In the genomic region with DNA sequence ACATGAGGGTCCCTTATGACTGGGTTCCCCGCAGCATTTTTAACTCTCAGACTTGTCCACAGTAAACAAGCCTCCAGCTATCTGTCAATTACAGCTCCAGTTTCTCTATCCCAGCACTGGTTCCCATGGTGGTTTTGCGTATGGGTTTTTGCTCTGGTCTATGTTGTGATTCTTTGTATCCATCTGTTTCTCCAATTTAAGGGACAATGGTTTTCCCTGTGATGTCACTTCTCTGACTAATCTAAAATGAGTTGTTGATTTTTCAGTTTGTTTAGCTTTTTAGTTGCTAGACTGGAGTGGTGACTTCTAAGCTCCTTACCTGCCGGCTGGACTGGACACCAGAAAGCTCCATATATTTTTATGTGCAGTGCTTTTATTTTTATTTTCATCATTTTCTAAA, we compare ENCODE assay signal across 21 cellular contexts.
"Had no signal": no experiment of that assay in that cellular context is flagged by ENCODE, and none has a peak within 500 bp of the region (broad histone marks: within the 10 kb centered on the region; RNA-seq: fewer than 3 reads in every experiment).

No MANE protein-coding gene starts in this region.

- H3K9me3 ChIP-seq: lower lobe of right lung, testis, vagina had no signal

- DNase-seq: activated CD4-positive, alpha-beta T cell treated with anti-CD3 and anti-CD28 coated beads, Interleukin-2, amount 50 U/mL, for 4 hours; activated naive CD4-positive, alpha-beta T cell treated with Interleukin-2 at 50 U/mL for 16 hours; activated naive CD8-positive, alpha-beta T cell treated with anti-CD3 and anti-CD28 coated beads for 36 hours; activated T-cell treated with anti-CD3 and anti-CD28 coated beads, Interleukin-2, amount 50 U/mL, for 48 hours; cortex of kidney; endodermal cell; foreskin fibroblast; lower lobe of right lung; mesendoderm; naive B cell; occipital lobe; posterior cingulate gyrus; stimulated activated CD4-positive, alpha-beta T cell treated with anti-CD3 and anti-CD28 coated beads, Interleukin-4, amount 100 ng/mL, for 1 hour; stimulated activated naive CD4-positive, alpha-beta T cell; testis had no signal

- H3K36me3 ChIP-seq: cardiac muscle cell, lower lobe of right lung, vagina had no signal

- H3K4me3 ChIP-seq: cardiac muscle cell, lower lobe of right lung, testis, vagina had no signal

- H3K9me3 Mint-ChIP-seq: type B pancreatic cell had no signal

- H3K4me3 Mint-ChIP-seq: activated naive CD8-positive, alpha-beta T cell treated with anti-CD3 and anti-CD28 coated beads for 36 hours; endodermal cell; naive B cell; type B pancreatic cell; WTC11 had no signal

- H3K4me1 Mint-ChIP-seq: activated naive CD8-positive, alpha-beta T cell treated with anti-CD3 and anti-CD28 coated beads for 36 hours; naive B cell had no signal

- H3K27ac ChIP-seq: cardiac muscle cell, lower lobe of right lung, testis, vagina had no signal

- H3K36me3 Mint-ChIP-seq: activated naive CD8-positive, alpha-beta T cell treated with anti-CD3 and anti-CD28 coated beads for 36 hours; naive B cell; type B pancreatic cell; WTC11 had no signal

- H3K27ac Mint-ChIP-seq: activated naive CD8-positive, alpha-beta T cell treated with anti-CD3 and anti-CD28 coated beads for 36 hours; endodermal cell; naive B cell; type B pancreatic cell; WTC11 had no signal

- ATAC-seq: left lobe of liver, lower lobe of right lung, sciatic nerve, WTC11 had no signal

- H3K27me3 Mint-ChIP-seq: type B pancreatic cell had no signal

- H3K4me1 ChIP-seq: lower lobe of right lung, testis, vagina had no signal

- H3K27me3 ChIP-seq: cardiac muscle cell, testis, vagina had no signal
